ENCODE assay signal across 12 cellular contexts in genomic region chr19:43726736-43727592, GRCh38. TPM values are rescaled to one million over a fixed set of nuclear protein-coding genes. Genes with fewer than 3 reads are reported as not detected.
DNase-seq lines count a peak whose midpoint lies in the region; ATAC-seq, FAIRE-seq and TF ChIP-seq lines count a peak whose summit lies in the region.
"Had no signal": no experiment of that assay in that cellular context is flagged by ENCODE, and none has a peak within 500 bp of the region (broad histone marks: within the 10 kb centered on the region; RNA-seq: fewer than 3 reads in every experiment).

No MANE protein-coding gene starts in this region.

- intact Hi-C loops in IMR-90 (cut with micrococcal nuclease) (no loop called here), GM12878 (cut with micrococcal nuclease; ENCODE audit: unreplicated experiment) (no loop called here)

- H3K14ac ChIP-seq in IMR-90 (replicated peaks; ENCODE audit: low read depth, low read length), result no peak overlapping the region

- no peak overlapping the region for H2BK120ac ChIP-seq in IMR-90 (ENCODE audit: low read depth, low read length)

- CTCF ChIA-PET in IMR-90 (lab: Yijun Ruan, JAX), result no interaction called here
- CTCF ChIA-PET in GM12878 (lab: Yijun Ruan, JAX), result interaction anchor here (2.0 to 2.8 kb wide), 2 partner anchors 18 to 58 kb away, joined by 9 to 13 read pairs; no protein-coding TSS in a partner anchor

- FAIRE-seq in GM12878 (lab: Jason Lieb, UNC), result no peak
- FAIRE-seq: keratinocyte had no signal

- 59% methylated on average over 12 of the region's 15 CpGs; no CpG with 5 or more reads in 1 of the 2 experiments for WGBS in IMR-90 (ENCODE audit: extremely low coverage in 2 of 2, insufficient read length in 1 of 2), 2 experiments
- 58% methylated on average over 15 of the region's 15 CpGs for WGBS in GM12878 (ENCODE audit: insufficient coverage, insufficient replicate concordance, low lambda C conversion rate, missing lambda C conversion rate)

- in situ Hi-C loops in IMR-90 (cut with MboI; ENCODE audit: low sequenced_read_pairs), result no loop called here
- in situ Hi-C loops in GM12878 (cut with MboI), result no loop called here

- peaks cover 28% of the 10 kb centered on the region for H3K36me3 ChIP-seq in IMR-90 (ENCODE audit: control insufficient read depth, insufficient read depth, low read length)
- peaks cover 7 to 10% of the 10 kb centered on the region in 2 experiments; a peak in 3 of 4 replicates for H3K36me3 ChIP-seq in GM12878 (ENCODE audit: control insufficient read depth in 2 of 2, insufficient read depth in 2 of 2, low read length in 1 of 2)
- H3K36me3 ChIP-seq in osteoblast (ENCODE audit: insufficient read depth, low read length), result peaks cover 26% of the 10 kb centered on the region

- dilution Hi-C loops in IMR-90 (cut with HindIII; ENCODE audit: low sequenced_read_pairs, unreplicated experiment), result no loop called here

- RAD21 ChIA-PET in GM12878 (lab: Charles Lee; ENCODE audit: unreplicated experiment), result interaction anchor here (0.6 to 2.3 kb wide), 3 partner anchors 19 to 58 kb away, joined by 3 to 30 read pairs (median 4); no protein-coding TSS in a partner anchor

- no peaks in the 10 kb centered on the region for H3K27me3 ChIP-seq in IMR-90 (ENCODE audit: control insufficient read depth, insufficient read depth, low read length)
- H3K27me3 ChIP-seq in GM12878 (replicated peaks in 1 of 2; ENCODE audit: control insufficient read depth in 2 of 2, insufficient read depth in 2 of 2, low read length in 1 of 2), result no peaks in the 10 kb centered on the region
- no peaks in the 10 kb centered on the region for H3K27me3 ChIP-seq in osteoblast (ENCODE audit: insufficient read depth, low read length)

- H3K79me2 ChIP-seq in GM12878 (ENCODE audit: control insufficient read depth, insufficient read depth, low read length), result no peaks in the 10 kb centered on the region
- H3K79me2 ChIP-seq in osteoblast (ENCODE audit: insufficient read depth, low read length), result no peaks in the 10 kb centered on the region

- H3K27ac ChIP-seq in IMR-90 (ENCODE audit: insufficient read depth, low read length) (no peak overlapping the region), GM12878 (ENCODE audit: control insufficient read depth, insufficient read depth) (peak overlapping the region; percentile 6; the same call in 1 of the 2 replicates), osteoblast (ENCODE audit: low read depth, low read length) (no peak overlapping the region)

- H4K91ac ChIP-seq in IMR-90 (ENCODE audit: insufficient read depth, low read depth, low read length), result no peak overlapping the region

- peaks cover 13% of the 10 kb centered on the region; the same call in 1 of the 2 replicates for H3K9me1 ChIP-seq in IMR-90 (ENCODE audit: insufficient read depth, low read length)

- no peaks in the 10 kb centered on the region for H3K79me1 ChIP-seq in IMR-90 (ENCODE audit: low read depth in 1 of 2, low read length in 2 of 2)

- no peak overlapping the region for H2BK15ac ChIP-seq in IMR-90 (ENCODE audit: low read depth, low read length)

- no peak overlapping the region for H2BK5ac ChIP-seq in IMR-90 (ENCODE audit: low read depth, low read length, poor library complexity, severe bottlenecking)

- TF ChIP-seq RAD21 in IMR-90 (IDR thresholded peaks at IDR 0.05; ENCODE audit: low read length), result no peak
- no peak for TF ChIP-seq RAD21 in GM12878 (IDR thresholded peaks at IDR 0.05; ENCODE audit: insufficient read depth, low read depth, low read length)

- H3K4me2 ChIP-seq in IMR-90 (ENCODE audit: low read depth, low read length) (no peak overlapping the region), GM12878 (ENCODE audit: control insufficient read depth, insufficient read depth) (peak overlapping the region; percentile 43), osteoblast (ENCODE audit: insufficient read depth, low read length) (no peak overlapping the region)

- H3K9ac ChIP-seq in IMR-90 (ENCODE audit: low read depth, low read length) (no peak overlapping the region), GM12878 (ENCODE audit: control insufficient read depth, insufficient read depth, low read length) (no peak overlapping the region)

- H4K5ac ChIP-seq in IMR-90 (ENCODE audit: low read depth, low read length), result no peak overlapping the region

- no peak overlapping the region for H2AK5ac ChIP-seq in IMR-90 (ENCODE audit: low read depth, low read length)

- H2BK20ac ChIP-seq in IMR-90 (ENCODE audit: low read depth, low read length), result no peak overlapping the region

- H3K56ac ChIP-seq in IMR-90 (ENCODE audit: extremely low read depth, insufficient read depth, low read length), result no peak overlapping the region

- H4K20me1 ChIP-seq in IMR-90 (ENCODE audit: insufficient read depth, low read length), result no peaks in the 10 kb centered on the region
- no peaks in the 10 kb centered on the region for H4K20me1 ChIP-seq in GM12878 (ENCODE audit: control insufficient read depth, insufficient read depth)
- H4K20me1 ChIP-seq in osteoblast (ENCODE audit: insufficient read depth, low read length), result peaks cover 3% of the 10 kb centered on the region

- H3K18ac ChIP-seq in IMR-90 (ENCODE audit: low read depth, low read length), result no peak overlapping the region

- H3K4ac ChIP-seq in IMR-90 (ENCODE audit: low read depth, low read length), result no peak overlapping the region

- H4K8ac ChIP-seq in IMR-90 (ENCODE audit: low read depth in 2 of 2, low read length in 2 of 2), result no peak overlapping the region

- TF ChIP-seq POLR2A in IMR-90 (IDR thresholded peaks at IDR 0.05; ENCODE audit: low read depth, low read length) (no peak), GM12878 (IDR thresholded peaks at IDR 0.05; ENCODE audit: low read depth, low read length) (no peak)

- SMC1A ChIA-PET in GM12878 (lab: Charles Lee; ENCODE audit: uncharacterized antibody, unreplicated experiment), result interaction anchor here (1.2 to 1.8 kb wide), 4 partner anchors 9 to 83 kb away, joined by 3 to 9 read pairs (median 4); no protein-coding TSS in a partner anchor

- H3K4me3 ChIP-seq in IMR-90 (ENCODE audit: insufficient read depth, low read depth, low read length), result no peak overlapping the region
- no peak overlapping the region for H3K4me3 ChIP-seq in GM12878
- H3K4me3 ChIP-seq in osteoblast (ENCODE audit: insufficient read depth, low read length), result no peak overlapping the region

- ATAC-seq in IMR-90 (ENCODE audit: low read depth), result no peak
- peak; percentile 56 for ATAC-seq in GM12878
- no peak for ATAC-seq in GM21723 (IDR thresholded peaks at IDR 0.05; ENCODE audit: unreplicated experiment)
- no peak for ATAC-seq in GM18498 (IDR thresholded peaks at IDR 0.05; ENCODE audit: unreplicated experiment)

- no peak overlapping the region for H2AK9ac ChIP-seq in IMR-90 (replicated peaks; ENCODE audit: low read depth, low read length, poor library complexity)

- 0 out of 2 replicates have a peak, but pooled peaks cover 2% of the 10 kb centered on the region for H3K4me1 ChIP-seq in IMR-90 (ENCODE audit: control insufficient read depth, insufficient read depth, low read length)
- peaks cover 26% of the 10 kb centered on the region for H3K4me1 ChIP-seq in GM12878 (ENCODE audit: control insufficient read depth, insufficient read depth, low read length)
- H3K4me1 ChIP-seq in osteoblast (ENCODE audit: insufficient read depth, low read length), result no peaks in the 10 kb centered on the region

- peak overlapping the region; percentile 39 for H2AFZ ChIP-seq in IMR-90 (replicated peaks; ENCODE audit: low read length, poor library complexity)
- H2AFZ ChIP-seq in GM12878 (ENCODE audit: control insufficient read depth, low read depth, low read length), result no peak overlapping the region
- no peak overlapping the region for H2AFZ ChIP-seq in osteoblast (ENCODE audit: low read length)

- no peak for TF ChIP-seq CTCF in IMR-90 (conservative IDR thresholded peaks at IDR 0.05; ENCODE audit: low read depth, low read length)
- no peak for TF ChIP-seq CTCF in GM12878 (IDR thresholded peaks at IDR 0.05 in 2 of 3, conservative IDR thresholded peaks at IDR 0.05 in 1 of 3; ENCODE audit: control insufficient read depth in 2 of 3, extremely low read depth in 1 of 3, insufficient read depth in 1 of 3, low read depth in 3 of 3, low read length in 3 of 3)
- no peak for TF ChIP-seq CTCF in osteoblast (IDR thresholded peaks at IDR 0.05; ENCODE audit: extremely low read depth, low read depth, low read length)

- no peak for TF ChIP-seq EP300 in GM12878 (IDR thresholded peaks at IDR 0.05; ENCODE audit: borderline replicate concordance in 1 of 2, control insufficient read depth in 1 of 2, low read depth in 2 of 2, low read length in 2 of 2)

- 0 out of 2 replicates have a peak overlapping the region, but pooled peaks have one; percentile 38 for H3K23ac ChIP-seq in IMR-90 (ENCODE audit: low read depth, low read length)

- POLR2A ChIA-PET in IMR-90 (lab: Charles Lee; ENCODE audit: unreplicated experiment) (interaction anchor here (0.6 kb wide), 1 partner anchor 28 kb away, joined by 4 read pairs; the partner anchor contains the start of gene SMG9), GM12878 (lab: Charles Lee) (interaction anchor here (0.7 to 1.7 kb wide), 5 partner anchors 29 to 59 kb away, joined by 3 to 6 read pairs (median 4); partner anchors contain the start of gene PLAUR)

- BruUV-seq in IMR-90 (replicated peaks; lab: Mats Ljungman, UMichigan) (no TSS peak), GM12878 (replicated peaks; lab: Mats Ljungman, UMichigan) (no TSS peak)

- no peaks in the 10 kb centered on the region for H3K9me3 ChIP-seq in IMR-90 (ENCODE audit: control insufficient read depth, insufficient read depth, low read length)
- H3K9me3 ChIP-seq in GM12878 (replicated peaks; ENCODE audit: control insufficient read depth, insufficient read depth, low read length), result no peaks in the 10 kb centered on the region
- no peaks in the 10 kb centered on the region for H3K9me3 ChIP-seq in osteoblast (ENCODE audit: low read depth, low read length)

- DNase-seq in IMR-90 (no peak), GM12878 (ENCODE audit: low read depth, low spot score) (peak; percentile 20), osteoblast (ENCODE audit: insufficient read length, low spot score, missing footprints) (peak; percentile 76), NCI-H128 (lab: John Stamatoyannopoulos, UW; ENCODE audit: unreplicated experiment) (no peak)

RNA-seq across cellular contexts. Expression of gene IRGC, which starts 11.1 kb away (rescaled TPM):
- total RNA-seq in IMR-90 (2012; rRNA removed) (not detected in 2 replicates), GM12878 (2014; rRNA removed) (not detected in 2 replicates), GM12878 (2014; rRNA removed; fragmentation: Illumina TruSeq; extraction: Trizol) (not detected in 2 replicates), GM12878 (2021) (not detected in 2 replicates), osteoblast (not detected in 2 replicates)
- polyA plus RNA-seq in IMR-90 (2012; rRNA removed) (not detected in 2 replicates), GM12878 (2011; rRNA removed) (not detected in 2 replicates), GM12878 (2014; fragmentation: Illumina TruSeq; extraction: Trizol) (not detected in 2 replicates), GM12878 (2014; fragmentation: Nextera tagmentation; extraction: Ambion mirVana) (under 1 TPM in 1 of 2 experiments, not detected in 1; 0.04 TPM), GM12878 (2014; rRNA removed) (not detected in 2 replicates), GM12878 (2016; fragmentation: Nextera tagmentation; extraction: Ambion mirVana) (not detected)
- polyA plus RNA-seq in IMR-90 (2012; cell fraction: cytosol; rRNA removed), result not detected in 2 replicates
- polyA plus RNA-seq in IMR-90 (2012; cell fraction: nucleus; rRNA removed; ENCODE audit: low replicate concordance), result not detected in 2 replicates
- total RNA-seq in GM12878 (2013; cell fraction: nucleolus; rRNA removed), result not detected in 2 replicates
- not detected for polyA plus RNA-seq in GM12878 (2011; ENCODE audit: low read depth)
- not detected in 2 replicates for polyA plus RNA-seq in GM12878 (2011; cell fraction: cytosol; rRNA removed)
- not detected in 2 replicates for polyA plus RNA-seq in GM12878 (2011; cell fraction: nucleus; rRNA removed)
- not detected in 2 replicates for polyA plus RNA-seq in GM12878 (2012)
- polyA minus RNA-seq in GM12878 (2011; rRNA and poly(A)+ RNA removed), result not detected in 2 replicates
- polyA minus RNA-seq in GM12878 (2011; cell fraction: cytosol; rRNA and poly(A)+ RNA removed), result not detected in 2 replicates
- not detected in 2 replicates for polyA minus RNA-seq in GM12878 (2011; cell fraction: nucleus; rRNA and poly(A)+ RNA removed)
- total RNA-seq: activated T-helper 2 cell treated with anti-CD3 and anti-CD28 coated beads, Interferon-gamma antibody, Interleukin-2, Interleukin-4, amounts not matched to agents 10 μg/mL and 5 μg/mL and 100 μg/mL, durations not matched to agents 14 hours and 24 hours and 36 hours; fibroblast of lung; LHCN-M2; NCI-H460; neural crest cell had no signal
- polyA plus RNA-seq: fibroblast of lung, keratinocyte had no signal

RNA-seq across cellular contexts. Expression of gene SMG9, which starts 27.8 kb away (rescaled TPM):
- 4.8 and 5.8 TPM in 2 replicates for total RNA-seq in IMR-90 (2012; rRNA removed)
- polyA plus RNA-seq in IMR-90 (2012; rRNA removed), result 21.4 and 24.3 TPM in 2 replicates
- polyA plus RNA-seq in IMR-90 (2012; cell fraction: cytosol; rRNA removed), result 8.3 and 9.1 TPM in 2 replicates
- 60.7 and 76.3 TPM in 2 replicates for polyA plus RNA-seq in IMR-90 (2012; cell fraction: nucleus; rRNA removed; ENCODE audit: low replicate concordance)
- total RNA-seq in GM12878 (2013; cell fraction: nucleolus; rRNA removed), result 148 and 165 TPM in 2 replicates
- 23.5 and 28.1 TPM in 2 replicates for total RNA-seq in GM12878 (2014; rRNA removed)
- 16.3 and 20.3 TPM in 2 replicates for total RNA-seq in GM12878 (2014; rRNA removed; fragmentation: Illumina TruSeq; extraction: Trizol)
- total RNA-seq in GM12878 (2021), result 45.4 and 52.2 TPM in 2 replicates
- 8.1 TPM for polyA plus RNA-seq in GM12878 (2011; ENCODE audit: low read depth)
- polyA plus RNA-seq in GM12878 (2011; rRNA removed), result 20.6 and 48.9 TPM in 2 replicates
- polyA plus RNA-seq in GM12878 (2011; cell fraction: cytosol; rRNA removed), result 47.7 and 58.0 TPM in 2 replicates
- 125 and 147 TPM in 2 replicates for polyA plus RNA-seq in GM12878 (2011; cell fraction: nucleus; rRNA removed)
- polyA plus RNA-seq in GM12878 (2012), result 20.1 and 31.2 TPM in 2 replicates
- 21.9 and 26.4 TPM in 2 replicates for polyA plus RNA-seq in GM12878 (2014; fragmentation: Illumina TruSeq; extraction: Trizol)
- 1 to 10 TPM in 1 of 2 experiments, under 1 TPM in 1; 0.69 to 4.0 TPM for polyA plus RNA-seq in GM12878 (2014; fragmentation: Nextera tagmentation; extraction: Ambion mirVana)
- 34.4 and 34.6 TPM in 2 replicates for polyA plus RNA-seq in GM12878 (2014; rRNA removed)
- 10 to 100 TPM; 28.2 to 30.4 TPM for polyA plus RNA-seq in GM12878 (2016; fragmentation: Nextera tagmentation; extraction: Ambion mirVana)
- 22.4 and 25.9 TPM in 2 replicates for polyA minus RNA-seq in GM12878 (2011; rRNA and poly(A)+ RNA removed)
- 12.4 and 17.5 TPM in 2 replicates for polyA minus RNA-seq in GM12878 (2011; cell fraction: cytosol; rRNA and poly(A)+ RNA removed)
- 21.2 and 29.7 TPM in 2 replicates for polyA minus RNA-seq in GM12878 (2011; cell fraction: nucleus; rRNA and poly(A)+ RNA removed)
- total RNA-seq in osteoblast, result 14.5 and 17.4 TPM in 2 replicates

RNA-seq across cellular contexts. Expression of gene KCNN4, which starts 53.8 kb away (rescaled TPM):
- total RNA-seq in IMR-90 (2012; rRNA removed), result 0.54 and 0.83 TPM in 2 replicates
- 0.99 and 1.2 TPM in 2 replicates for polyA plus RNA-seq in IMR-90 (2012; rRNA removed)
- polyA plus RNA-seq in IMR-90 (2012; cell fraction: cytosol; rRNA removed), result 0.80 and 0.93 TPM in 2 replicates
- 1.3 and 4.5 TPM in 2 replicates for polyA plus RNA-seq in IMR-90 (2012; cell fraction: nucleus; rRNA removed; ENCODE audit: low replicate concordance)
- 118 TPM in 2 replicates for total RNA-seq in GM12878 (2013; cell fraction: nucleolus; rRNA removed)
- total RNA-seq in GM12878 (2014; rRNA removed), result 87.6 and 97.0 TPM in 2 replicates
- 52.9 and 53.6 TPM in 2 replicates for total RNA-seq in GM12878 (2014; rRNA removed; fragmentation: Illumina TruSeq; extraction: Trizol)
- total RNA-seq in GM12878 (2021), result 92.0 and 92.4 TPM in 2 replicates
- 29.1 TPM for polyA plus RNA-seq in GM12878 (2011; ENCODE audit: low read depth)
- 39.5 and 70.5 TPM in 2 replicates for polyA plus RNA-seq in GM12878 (2011; rRNA removed)
- 99.1 and 145 TPM in 2 replicates for polyA plus RNA-seq in GM12878 (2011; cell fraction: cytosol; rRNA removed)
- polyA plus RNA-seq in GM12878 (2011; cell fraction: nucleus; rRNA removed), result 312 and 313 TPM in 2 replicates
- 45.7 and 52.2 TPM in 2 replicates for polyA plus RNA-seq in GM12878 (2012)
- polyA plus RNA-seq in GM12878 (2014; fragmentation: Illumina TruSeq; extraction: Trizol), result 15.6 and 62.7 TPM in 2 replicates
- polyA plus RNA-seq in GM12878 (2014; fragmentation: Nextera tagmentation; extraction: Ambion mirVana), result 1 to 10 TPM; 1.4 to 6.3 TPM
- polyA plus RNA-seq in GM12878 (2014; rRNA removed), result 112 and 132 TPM in 2 replicates
- polyA plus RNA-seq in GM12878 (2016; fragmentation: Nextera tagmentation; extraction: Ambion mirVana), result 10 to 100 TPM; 85.3 to 93.9 TPM
- 81.3 and 123 TPM in 2 replicates for polyA minus RNA-seq in GM12878 (2011; rRNA and poly(A)+ RNA removed)
- polyA minus RNA-seq in GM12878 (2011; cell fraction: cytosol; rRNA and poly(A)+ RNA removed), result 41.2 and 45.3 TPM in 2 replicates
- 43.9 and 68.7 TPM in 2 replicates for polyA minus RNA-seq in GM12878 (2011; cell fraction: nucleus; rRNA and poly(A)+ RNA removed)
- 6.5 and 7.2 TPM in 2 replicates for total RNA-seq in osteoblast

RNA-seq across cellular contexts. Expression of gene PLAUR, which starts 57.0 kb away (rescaled TPM):
- 112 and 115 TPM in 2 replicates for total RNA-seq in IMR-90 (2012; rRNA removed)
- polyA plus RNA-seq in IMR-90 (2012; rRNA removed), result 263 and 328 TPM in 2 replicates
- 330 and 334 TPM in 2 replicates for polyA plus RNA-seq in IMR-90 (2012; cell fraction: cytosol; rRNA removed)
- 200 and 249 TPM in 2 replicates for polyA plus RNA-seq in IMR-90 (2012; cell fraction: nucleus; rRNA removed; ENCODE audit: low replicate concordance)
- 14.1 and 16.0 TPM in 2 replicates for total RNA-seq in GM12878 (2013; cell fraction: nucleolus; rRNA removed)
- total RNA-seq in GM12878 (2014; rRNA removed), result 19.3 and 21.6 TPM in 2 replicates
- 9.4 and 10.5 TPM in 2 replicates for total RNA-seq in GM12878 (2014; rRNA removed; fragmentation: Illumina TruSeq; extraction: Trizol)
- total RNA-seq in GM12878 (2021), result 10.6 and 15.3 TPM in 2 replicates
- 2.4 TPM for polyA plus RNA-seq in GM12878 (2011; ENCODE audit: low read depth)
- polyA plus RNA-seq in GM12878 (2011; rRNA removed), result 3.3 and 7.4 TPM in 2 replicates
- 9.3 and 9.6 TPM in 2 replicates for polyA plus RNA-seq in GM12878 (2011; cell fraction: cytosol; rRNA removed)
- 12.1 and 12.8 TPM in 2 replicates for polyA plus RNA-seq in GM12878 (2011; cell fraction: nucleus; rRNA removed)
- polyA plus RNA-seq in GM12878 (2012), result 3.6 and 5.5 TPM in 2 replicates
- 6.5 and 10.5 TPM in 2 replicates for polyA plus RNA-seq in GM12878 (2014; fragmentation: Illumina TruSeq; extraction: Trizol)
- 1 to 10 TPM; 6.5 to 6.7 TPM for polyA plus RNA-seq in GM12878 (2014; fragmentation: Nextera tagmentation; extraction: Ambion mirVana)
- 10.9 and 14.4 TPM in 2 replicates for polyA plus RNA-seq in GM12878 (2014; rRNA removed)
- 1 to 10 TPM; 8.8 to 10.0 TPM for polyA plus RNA-seq in GM12878 (2016; fragmentation: Nextera tagmentation; extraction: Ambion mirVana)
- polyA minus RNA-seq in GM12878 (2011; rRNA and poly(A)+ RNA removed), result 9.3 and 13.3 TPM in 2 replicates
- 3.9 and 4.0 TPM in 2 replicates for polyA minus RNA-seq in GM12878 (2011; cell fraction: cytosol; rRNA and poly(A)+ RNA removed)
- polyA minus RNA-seq in GM12878 (2011; cell fraction: nucleus; rRNA and poly(A)+ RNA removed), result 3.3 and 8.8 TPM in 2 replicates
- 52.5 and 62.2 TPM in 2 replicates for total RNA-seq in osteoblast

Comparison
In these comparisons a context has a peak if more than half of its experiments do, and no peak if none do; other contexts are left out.
1. DNase-seq: peak in GM12878 (single experiment) and osteoblast (single experiment); none in IMR-90 (single experiment) and NCI-H128 (single experiment).